ENCODE assay signal across 17 cellular contexts in the genomic region with DNA sequence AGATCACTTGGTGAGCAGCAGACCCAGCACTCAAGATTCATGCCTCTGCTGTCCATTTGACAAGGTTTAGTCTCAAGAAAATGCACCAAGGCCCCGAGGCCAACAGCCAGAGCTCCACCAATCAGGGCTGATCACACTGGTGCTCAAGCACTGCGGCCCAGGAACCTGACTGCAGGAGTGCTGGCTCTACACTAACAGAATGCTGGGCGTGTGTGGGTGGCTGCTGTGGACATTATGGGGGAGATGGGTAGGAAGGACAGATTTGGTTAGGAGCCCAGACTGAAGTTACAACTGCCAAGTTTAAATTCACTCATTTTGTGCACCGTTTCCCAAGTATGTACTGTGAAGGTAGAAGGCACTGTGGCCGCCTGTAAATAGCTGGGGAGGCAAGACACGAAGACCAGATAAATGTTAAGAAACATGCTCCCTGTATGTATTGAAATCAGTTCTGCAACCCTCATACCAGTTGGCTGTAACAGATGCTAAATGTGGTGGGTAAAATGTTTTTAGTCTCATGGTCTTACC. TPM values are rescaled to one million over a fixed set of nuclear protein-coding genes. Genes with fewer than 3 reads are reported as not detected.
DNase-seq lines count a peak whose midpoint lies in the region; ATAC-seq, FAIRE-seq and TF ChIP-seq lines count a peak whose summit lies in the region.
"Had no signal": no experiment of that assay in that cellular context is flagged by ENCODE, and none has a peak within 500 bp of the region (broad histone marks: within the 10 kb centered on the region; RNA-seq: fewer than 3 reads in every experiment).

No MANE protein-coding gene starts in this region.

- H3K27ac ChIP-seq in OCI-LY1 (ENCODE audit: low read depth, low read length, poor library complexity, severe bottlenecking) (peak overlapping the region; percentile 18), K562 (ENCODE audit: extremely low read depth, low read depth, low read length) (no peak overlapping the region; the same call in 2 of the 3 replicates), adrenal gland (no peak overlapping the region)
- H3K27ac ChIP-seq: tibial nerve had no signal

- ATAC-seq in K562, result peak; percentile 52

- WGBS in K562 (ENCODE audit: insufficient coverage, low coverage, missing lambda C conversion rate), result 32% methylated on average over 6 of the region's 6 CpGs
- 56 to 69% (median 64%) methylated on average over 5 to 6 of the region's 6 CpGs for WGBS in adrenal gland, 4 donors

- H2AFZ ChIP-seq in OCI-LY1 (ENCODE audit: low read length), result no peak overlapping the region
- H2AFZ ChIP-seq in K562 (ENCODE audit: low read depth, low read length), result no peak overlapping the region

- H3K27me3 ChIP-seq in OCI-LY1 (ENCODE audit: insufficient read depth, low read length) (no peaks in the 10 kb centered on the region), K562 (ENCODE audit: control insufficient read depth in 2 of 2, insufficient read depth in 2 of 2, low read length in 2 of 2) (no peaks in the 10 kb centered on the region), adrenal gland (no peaks in the 10 kb centered on the region)
- H3K27me3 ChIP-seq: tibial nerve had no signal

- intact Hi-C loops in K562 (cut with micrococcal nuclease), result no loop called here
- intact Hi-C loops in adrenal gland (cut with DNase I), result no loop called here

- no peaks in the 10 kb centered on the region for H4K20me1 ChIP-seq in OCI-LY1 (ENCODE audit: insufficient read depth, low read length)
- peaks cover 9% of the 10 kb centered on the region; the same call in 1 of the 2 replicates for H4K20me1 ChIP-seq in K562 (replicated peaks; ENCODE audit: control insufficient read depth, insufficient read depth, low read length)

- no peaks in the 10 kb centered on the region for H3K9me1 ChIP-seq in K562 (ENCODE audit: control insufficient read depth, insufficient read depth, low read length)

- TF ChIP-seq POLR2A in K562 (conservative IDR thresholded peaks at IDR 0.05) (0 out of 2 replicates have a peak, but pooled peaks have one; percentile 7), adrenal gland (IDR thresholded peaks at IDR 0.05) (no peak)

- no peak overlapping the region for H3K9ac ChIP-seq in OCI-LY1 (ENCODE audit: low read length)
- H3K9ac ChIP-seq in K562 (ENCODE audit: insufficient read depth in 1 of 2, low read depth in 2 of 2, low read length in 2 of 2), result peak overlapping the region in 1 of 2 experiments; percentile 71; a peak in 2 of 4 replicates

- in situ Hi-C loops in K562 (cut with MboI), result no loop called here

- TSS peak; percentile 6 for BruUV-seq in K562 (replicated peaks; lab: Mats Ljungman, UMichigan)

- H3K4me2 ChIP-seq in OCI-LY1 (ENCODE audit: low read length) (no peak overlapping the region), K562 (ENCODE audit: insufficient read depth, low read length) (no peak overlapping the region)

- FAIRE-seq in K562 (lab: Jason Lieb, UNC), result no peak
- FAIRE-seq: endothelial cell of umbilical vein, RCC 7860, small intestine had no signal

- H3K79me2 ChIP-seq in OCI-LY1 (ENCODE audit: insufficient read depth, low read length) (no peaks in the 10 kb centered on the region), K562 (ENCODE audit: control insufficient read depth, insufficient read depth, low read length) (no peaks in the 10 kb centered on the region)

- CTCF ChIA-PET in K562 (lab: Yijun Ruan, JAX; ENCODE audit: low intra/inter-chr PET ratio), result no interaction called here

- TF ChIP-seq EP300 in K562 (IDR thresholded peaks at IDR 0.05; ENCODE audit: low read length), result no peak

- H3K36me3 ChIP-seq in OCI-LY1 (ENCODE audit: insufficient read depth, low read length) (peaks cover 54% of the 10 kb centered on the region), K562 (ENCODE audit: control insufficient read depth, insufficient read depth, low read length) (peaks cover 48% of the 10 kb centered on the region; the same call in 2 of the 3 replicates), adrenal gland (replicated peaks in 1 of 2) (peaks cover 0 to 46% of the 10 kb centered on the region in 2 donors)

- TF ChIP-seq CTCF in OCI-LY1 (IDR thresholded peaks at IDR 0.05; ENCODE audit: low read length) (no peak), K562 (IDR thresholded peaks at IDR 0.05 in 2 of 3, conservative IDR thresholded peaks at IDR 0.05 in 1 of 3; ENCODE audit: insufficient read depth in 2 of 3, low read depth in 1 of 3, low read length in 3 of 3) (no peak), adrenal gland (IDR thresholded peaks at IDR 0.05) (no peak)

- DNase-seq in DMS 273 (lab: John Stamatoyannopoulos, UW; ENCODE audit: unreplicated experiment) (peak; percentile 60), DMS 273 treated with DMSO at 0.1 percent for 48 hours (lab: John Stamatoyannopoulos, UW) (no peak), K562 (ENCODE audit: extremely low read depth in 1 of 4, low spot score in 3 of 4) (no peak), occipital lobe (lab: John Stamatoyannopoulos, UW) (peak; percentile 23), adrenal gland (no peak), hepatic stellate cell (ENCODE audit: low spot score) (no peak), NK-92 (lab: John Stamatoyannopoulos, UW; ENCODE audit: unreplicated experiment) (no peak)
- DNase-seq: 8988T; activated CD8-positive, alpha-beta memory T cell treated with anti-CD3 and anti-CD28 coated beads, Interleukin-2, amount 50 U/mL, for 48 hours; head of caudate nucleus; NCI-H2227 treated with DMSO at 0.1 percent for 48 hours; small intestine; T-helper 9 cell had no signal

- H3K9me3 ChIP-seq in OCI-LY1 (ENCODE audit: low read length), result no peaks in the 10 kb centered on the region
- no peaks in the 10 kb centered on the region for H3K9me3 ChIP-seq in K562 (replicated peaks; ENCODE audit: control insufficient read depth, insufficient read depth, low read depth, low read length)
- no peaks in the 10 kb centered on the region for H3K9me3 ChIP-seq in adrenal gland (replicated peaks in 1 of 3)
- H3K9me3 ChIP-seq: tibial nerve had no signal

- peaks cover 16% of the 10 kb centered on the region for H3K4me1 ChIP-seq in OCI-LY1 (ENCODE audit: insufficient read depth, low read length, severe bottlenecking)
- H3K4me1 ChIP-seq in K562 (replicated peaks in 1 of 2; ENCODE audit: control insufficient read depth in 2 of 2, insufficient read depth in 2 of 2, low read length in 2 of 2), result peaks cover 4 to 22% of the 10 kb centered on the region in 2 experiments; a peak in 4 of 5 replicates
- peaks cover 0 to 19% of the 10 kb centered on the region in 2 donors for H3K4me1 ChIP-seq in adrenal gland (replicated peaks in 1 of 2)

- H3K4me3 ChIP-seq in OCI-LY1 (ENCODE audit: low read depth, low read length, poor library complexity, severe bottlenecking) (no peak overlapping the region), K562 (no peak overlapping the region), adrenal gland (no peak overlapping the region)
- H3K4me3 ChIP-seq: tibial nerve had no signal

- H3F3A ChIP-seq in OCI-LY1 (ENCODE audit: insufficient read depth, low read length), result no peaks in the 10 kb centered on the region

- POLR2A ChIA-PET in K562 (lab: Yijun Ruan, JAX), result interaction anchor here (0.5 to 1.4 kb wide), 5 partner anchors 13 to 183 kb away, joined by 3 read pairs; no protein-coding TSS in a partner anchor

- H3K9me2 ChIP-seq in OCI-LY1 (ENCODE audit: low read depth, low read length), result no peaks in the 10 kb centered on the region

- no peak for TF ChIP-seq RAD21 in K562 (CRISPR knock-in tag; conservative IDR thresholded peaks at IDR 0.05 in 1 of 2, IDR thresholded peaks at IDR 0.05 in 1 of 2)

TF ChIP-seq in K562, 482 proteins besides CTCF, POLR2A, EP300 and RAD21 (continues in another document):
- peak; percentile 24; the same call in 1 of the 2 replicates for TF ChIP-seq SUPT5H (IDR thresholded peaks at IDR 0.05)

RNA-seq across cellular contexts. Expression of gene SNX5, which starts 28.1 kb away (rescaled TPM):
- 174 and 330 TPM in 2 replicates for total RNA-seq in K562 (2011; cell fraction: chromatin; rRNA removed; ENCODE audit: low replicate concordance)
- total RNA-seq in K562 (2011; cell fraction: nucleolus; rRNA removed), result 139 and 146 TPM in 2 replicates
- total RNA-seq in K562 (2011; cell fraction: nucleoplasm; rRNA removed), result 189 and 260 TPM in 2 replicates
- total RNA-seq in K562 (2014; rRNA removed), result 150 and 171 TPM in 2 replicates
- total RNA-seq in K562 (2014; rRNA removed; fragmentation: Illumina TruSeq; extraction: Trizol), result 157 and 183 TPM in 2 replicates
- total RNA-seq in K562 (2015; rRNA removed; fragmentation: Illumina TruSeq; extraction: Trizol), result 156 and 164 TPM in 2 replicates
- total RNA-seq in K562 (2021), result 128 and 142 TPM in 2 replicates
- polyA plus RNA-seq in K562 (2011; rRNA removed), result 139 and 174 TPM in 2 replicates
- polyA plus RNA-seq in K562 (2011; cell fraction: cytosol; rRNA removed), result 84.9 and 100 TPM in 2 replicates
- 170 and 187 TPM in 2 replicates for polyA plus RNA-seq in K562 (2011; cell fraction: nucleus; rRNA removed)
- 122 and 132 TPM in 2 replicates for polyA plus RNA-seq in K562 (2012)
- polyA plus RNA-seq in K562 (2014; fragmentation: Illumina TruSeq; extraction: Trizol), result 150 and 160 TPM in 2 replicates
- 10 to 100 TPM; 53.5 to 69.8 TPM for polyA plus RNA-seq in K562 (2014; fragmentation: Nextera tagmentation; extraction: Ambion mirVana)
- 232 and 276 TPM in 2 replicates for polyA plus RNA-seq in K562 (2014; rRNA removed)
- 156 and 164 TPM in 2 replicates for polyA minus RNA-seq in K562 (2011; rRNA and poly(A)+ RNA removed)
- 70.9 and 78.5 TPM in 2 replicates for polyA minus RNA-seq in K562 (2011; cell fraction: cytosol; rRNA and poly(A)+ RNA removed)
- polyA minus RNA-seq in K562 (2011; cell fraction: nucleus; rRNA and poly(A)+ RNA removed), result 156 and 184 TPM in 2 replicates
- total RNA-seq in occipital lobe, result 60.4 TPM
- total RNA-seq in adrenal gland, result 100 to 1,000 TPM; 103 to 201 (median 120) TPM
- polyA plus RNA-seq in adrenal gland, result 100 to 1,000 TPM; 144 to 162 (median 160) TPM

RNA-seq across cellular contexts. Expression of gene MGME1, which starts 28.3 kb away (rescaled TPM):
- 27.5 and 51.1 TPM in 2 replicates for total RNA-seq in K562 (2011; cell fraction: chromatin; rRNA removed; ENCODE audit: low replicate concordance)
- 29.0 and 30.2 TPM in 2 replicates for total RNA-seq in K562 (2011; cell fraction: nucleolus; rRNA removed)
- total RNA-seq in K562 (2011; cell fraction: nucleoplasm; rRNA removed), result 29.8 and 32.3 TPM in 2 replicates
- total RNA-seq in K562 (2014; rRNA removed), result 15.6 and 15.9 TPM in 2 replicates
- 38.6 and 42.7 TPM in 2 replicates for total RNA-seq in K562 (2014; rRNA removed; fragmentation: Illumina TruSeq; extraction: Trizol)
- total RNA-seq in K562 (2015; rRNA removed; fragmentation: Illumina TruSeq; extraction: Trizol), result 34.1 and 35.0 TPM in 2 replicates
- total RNA-seq in K562 (2021), result 29.2 and 30.6 TPM in 2 replicates
- 25.9 and 36.0 TPM in 2 replicates for polyA plus RNA-seq in K562 (2011; rRNA removed)
- 12.0 and 17.2 TPM in 2 replicates for polyA plus RNA-seq in K562 (2011; cell fraction: cytosol; rRNA removed)
- polyA plus RNA-seq in K562 (2011; cell fraction: nucleus; rRNA removed), result 15.6 and 16.5 TPM in 2 replicates
- 33.1 and 37.6 TPM in 2 replicates for polyA plus RNA-seq in K562 (2012)
- polyA plus RNA-seq in K562 (2014; fragmentation: Illumina TruSeq; extraction: Trizol), result 41.3 and 45.1 TPM in 2 replicates
- 10 to 100 TPM; 13.4 to 20.7 TPM for polyA plus RNA-seq in K562 (2014; fragmentation: Nextera tagmentation; extraction: Ambion mirVana)
- 23.1 and 27.3 TPM in 2 replicates for polyA plus RNA-seq in K562 (2014; rRNA removed)
- polyA minus RNA-seq in K562 (2011; rRNA and poly(A)+ RNA removed), result 35.0 and 37.2 TPM in 2 replicates
- polyA minus RNA-seq in K562 (2011; cell fraction: cytosol; rRNA and poly(A)+ RNA removed), result 19.7 and 26.8 TPM in 2 replicates
- 16.3 and 30.9 TPM in 2 replicates for polyA minus RNA-seq in K562 (2011; cell fraction: nucleus; rRNA and poly(A)+ RNA removed)
- 8.4 TPM for total RNA-seq in occipital lobe
- total RNA-seq in adrenal gland, result 10 to 100 TPM; 11.0 to 30.0 (median 19.5) TPM
- polyA plus RNA-seq in adrenal gland, result 10 to 100 TPM; 19.1 to 25.9 (median 19.8) TPM

Comparison
In these comparisons a context has a peak if more than half of its experiments do, and no peak if none do; other contexts are left out.
1. DNase-seq: peak in DMS 273 (single experiment) and occipital lobe (single experiment); none in DMS 273 treated with DMSO at 0.1 percent for 48 hours (single experiment), K562 (0 of 4), adrenal gland (0 of 7), hepatic stellate cell (single experiment) and NK-92 (single experiment).